In genomic region chr11:12826441-12826840, GRCh38 we compare ENCODE assay signal across 1 cellular context.
TF ChIP-seq lines count a peak whose summit lies in the region.

No MANE protein-coding gene starts in this region.

TF ChIP-seq in K562, 482 proteins besides CTCF, POLR2A, EP300 and RAD21 (continued from another document):
- TF ChIP-seq ZHX1 (conservative IDR thresholded peaks at IDR 0.05; ENCODE audit: low read length) (no peak), KDM1A (IDR thresholded peaks at IDR 0.05) (peak; percentile 91 to 94), TEAD4 (IDR thresholded peaks at IDR 0.05; ENCODE audit: low read length) (peak; percentile 54), TEAD4 (CRISPR knock-in tag; IDR thresholded peaks at IDR 0.05; ENCODE audit: borderline replicate concordance) (no peak), HNRNPK (IDR thresholded peaks at IDR 0.05; ENCODE audit: low read depth, low read length, poor library complexity, severe bottlenecking) (no peak), BDP1 (IDR thresholded peaks at IDR 0.05; ENCODE audit: insufficient read depth, insufficient read length) (no peak)
